Comparison of ENCODE assay signal across 34 cellular contexts in genomic region chr5:139997276-139997675, GRCh38. TPM values are rescaled to one million over a fixed set of nuclear protein-coding genes. Genes with fewer than 3 reads are reported as not detected.
"Had no signal": no experiment of that assay in that cellular context is flagged by ENCODE, and none has a peak within 500 bp of the region (broad histone marks: within the 10 kb centered on the region; RNA-seq: fewer than 3 reads in every experiment).

No MANE protein-coding gene starts in this region.

- H3K4me1 ChIP-seq: ascending aorta, breast epithelium had no signal

- ATAC-seq: activated naive CD4-positive, alpha-beta T cell treated with anti-CD3 and anti-CD28 coated beads, Interleukin-2, amount 50 U/mL, for 72 hours; activated naive CD8-positive, alpha-beta T cell treated with anti-CD3 and anti-CD28 coated beads, Interleukin-2, amount 50 U/mL, for 24 hours; activated T-cell treated with anti-CD3 and anti-CD28 coated beads, Interleukin-2, amount 50 U/mL, for 4 hours; activated T-cell treated with anti-CD3 and anti-CD28 coated beads, Interleukin-2, amount 50 U/mL, for 72 hours; activated T-helper 17 cell treated with anti-CD3 and anti-CD28 coated beads, Interleukin-2, amount 50 U/mL, for 72 hours; body of pancreas had no signal

- DNase-seq: activated effector memory CD4-positive, alpha-beta T cell treated with anti-CD3 and anti-CD28 coated beads, Interleukin-2, amount 50 U/mL, for 16 hours; activated effector memory CD4-positive, alpha-beta T cell treated with Interleukin-2 at 50 U/mL for 16 hours; activated gamma-delta T cell; activated gamma-delta T cell treated with Interleukin-2 at 50 U/mL for 16 hours; activated naive CD4-positive, alpha-beta T cell; activated naive CD4-positive, alpha-beta T cell treated with anti-CD3 and anti-CD28 coated beads for 36 hours; activated naive CD4-positive, alpha-beta T cell treated with anti-CD3 and anti-CD28 coated beads, Interleukin-2, amount 10 ng/mL, durations not matched to agents 7 days and 5 days; activated naive CD4-positive, alpha-beta T cell treated with anti-CD3 and anti-CD28 coated beads, Interleukin-2, amount 50 U/mL, for 16 hours; activated naive CD4-positive, alpha-beta T cell treated with Interleukin-2 at 50 U/mL for 16 hours; activated naive CD8-positive, alpha-beta T cell treated with anti-CD3 and anti-CD28 coated beads for 36 hours; activated naive CD8-positive, alpha-beta T cell treated with anti-CD3 and anti-CD28 coated beads, Interleukin-2, amount 10 ng/mL, durations not matched to agents 7 days and 5 days; activated naive CD8-positive, alpha-beta T cell treated with anti-CD3 and anti-CD28 coated beads, Interleukin-2, amount 50 U/mL, for 24 hours; activated T-cell treated with anti-CD3 and anti-CD28 coated beads, Interleukin-2, amount 50 U/mL, for 1 hour; activated T-cell treated with anti-CD3 and anti-CD28 coated beads, Interleukin-2, amount 50 U/mL, for 24 hours; activated T-cell treated with anti-CD3 and anti-CD28 coated beads, Interleukin-2, amount 50 U/mL, for 4 hours; activated T-cell treated with anti-CD3 and anti-CD28 coated beads, Interleukin-2, amount 50 U/mL, for 48 hours; activated T-cell treated with anti-CD3 and anti-CD28 coated beads, Interleukin-2, amount 50 U/mL, for 72 hours; adrenal gland; amniotic stem cell; amygdala; anterior cingulate cortex; aorta; body of pancreas; brain microvascular endothelial cell; caudate nucleus; central memory CD4-positive, alpha-beta T cell; cerebellar nuclear complex had no signal

- H3K27me3 ChIP-seq: adrenal gland, ascending aorta, body of pancreas, breast epithelium had no signal

- H3K36me3 ChIP-seq: adrenal gland, ascending aorta, brain microvascular endothelial cell, breast epithelium had no signal

- H3K27ac ChIP-seq: adrenal gland, ascending aorta, body of pancreas, brain microvascular endothelial cell, breast epithelium had no signal

- H3K4me3 ChIP-seq: adrenal gland, ascending aorta, body of pancreas, breast epithelium had no signal

- H3K9me3 ChIP-seq: adrenal gland, ascending aorta, body of pancreas, breast epithelium had no signal

- FAIRE-seq: astrocyte, bronchial epithelial cell had no signal

RNA-seq across cellular contexts. Expression of gene NRG2, which starts 45.8 kb away (rescaled TPM):
- total RNA-seq: activated naive CD4-positive, alpha-beta T cell treated with anti-CD3 and anti-CD28 coated beads for 36 hours; activated T-helper 2 cell treated with anti-CD3 and anti-CD28 coated beads, Interferon-gamma antibody, Interleukin-2, Interleukin-4, amounts not matched to agents 10 μg/mL and 5 μg/mL and 100 μg/mL, durations not matched to agents 14 hours and 24 hours and 36 hours had no signal
